ENCODE assay signal across 35 cellular contexts in the genomic region with DNA sequence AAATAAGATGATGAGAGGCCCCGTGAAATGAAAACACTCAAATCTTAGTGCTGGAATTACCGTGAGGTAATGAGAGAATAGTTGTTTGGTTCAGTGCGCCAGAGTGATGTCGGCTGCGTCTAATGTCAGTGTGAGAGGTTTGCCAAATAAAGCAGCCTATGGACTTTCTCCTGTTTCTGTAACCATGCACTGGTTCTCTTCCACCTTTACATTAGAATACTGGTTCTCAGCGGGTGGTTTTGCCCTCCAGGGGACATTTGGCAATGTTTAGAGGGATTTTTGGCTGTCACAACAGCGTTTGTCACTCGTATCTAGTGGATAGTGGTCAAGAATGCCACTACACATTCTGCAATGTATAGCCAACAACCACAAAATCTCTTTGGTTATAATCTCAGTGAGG. TPM values are rescaled to one million over a fixed set of nuclear protein-coding genes. Genes with fewer than 3 reads are reported as not detected.
"Had no signal": no experiment of that assay in that cellular context is flagged by ENCODE, and none has a peak within 500 bp of the region (broad histone marks: within the 10 kb centered on the region; RNA-seq: fewer than 3 reads in every experiment).

No MANE protein-coding gene starts in this region.

- H3K9me3 Mint-ChIP-seq: activated CD4-positive, alpha-beta memory T cell treated with anti-CD3 and anti-CD28 coated beads, Interleukin-2, amount 10 ng/mL, durations not matched to agents 7 days and 5 days; activated CD4-positive, alpha-beta T cell treated with anti-CD3 and anti-CD28 coated beads, Interleukin-2, amount 10 ng/mL, durations not matched to agents 7 days and 5 days; activated T-cell treated with anti-CD3 and anti-CD28 coated beads, Interleukin-2, amount 50 U/mL, for 24 hours; brain; T-helper 1 cell treated with Interleukin-12 subunit alpha and Interleukin-12 subunit beta and Interleukin-4 antibody, amounts not matched to agents 30 μg/mL and 1 μg/mL, for 36 hours had no signal

- ATAC-seq: activated naive CD4-positive, alpha-beta T cell treated with anti-CD3 and anti-CD28 coated beads, Interleukin-2, amount 50 U/mL, for 72 hours; activated T-cell treated with anti-CD3 and anti-CD28 coated beads, Interleukin-2, amount 50 U/mL, for 72 hours; gastroesophageal sphincter; heart right ventricle had no signal

- DNase-seq: activated CD4-positive, alpha-beta memory T cell treated with anti-CD3 and anti-CD28 coated beads, Interleukin-2, amount 10 ng/mL, durations not matched to agents 7 days and 5 days; activated CD4-positive, alpha-beta T cell treated with anti-CD3 and anti-CD28 coated beads for 1 hour; activated CD4-positive, alpha-beta T cell treated with anti-CD3 and anti-CD28 coated beads for 4 hours; activated CD4-positive, alpha-beta T cell treated with anti-CD3 and anti-CD28 coated beads, Interleukin-2, amount 10 ng/mL, durations not matched to agents 7 days and 5 days; activated CD4-positive, alpha-beta T cell treated with anti-CD3 and anti-CD28 coated beads, Interleukin-2, amount 50 U/mL, for 4 hours; activated CD8-positive, alpha-beta memory T cell treated with anti-CD3 and anti-CD28 coated beads, Interleukin-2, amount 50 U/mL, for 48 hours; activated gamma-delta T cell; activated naive CD4-positive, alpha-beta T cell; activated naive CD4-positive, alpha-beta T cell treated with anti-CD3 and anti-CD28 coated beads, Interleukin-2, amount 10 ng/mL, durations not matched to agents 7 days and 5 days; activated naive CD8-positive, alpha-beta T cell treated with anti-CD3 and anti-CD28 coated beads, Interleukin-2, amount 10 ng/mL, durations not matched to agents 7 days and 5 days; activated T-cell treated with anti-CD3 and anti-CD28 coated beads for 4 hours; activated T-cell treated with anti-CD3 and anti-CD28 coated beads, Interleukin-2, amount 50 U/mL, for 24 hours; activated T-cell treated with anti-CD3 and anti-CD28 coated beads, Interleukin-2, amount 50 U/mL, for 72 hours; central memory CD4-positive, alpha-beta T cell; cerebellar nuclear complex; colonic mucosa; effector CD8-positive, alpha-beta T cell; esophagus squamous epithelium; foreskin melanocyte; heart right ventricle; T1000 had no signal

- H3K4me3 Mint-ChIP-seq: activated CD4-positive, alpha-beta memory T cell treated with anti-CD3 and anti-CD28 coated beads, Interleukin-2, amount 10 ng/mL, durations not matched to agents 7 days and 5 days; activated CD4-positive, alpha-beta T cell treated with anti-CD3 and anti-CD28 coated beads, Interleukin-2, amount 10 ng/mL, durations not matched to agents 7 days and 5 days; activated naive CD4-positive, alpha-beta T cell treated with anti-CD3 and anti-CD28 coated beads, Interleukin-2, amount 10 ng/mL, durations not matched to agents 7 days and 5 days; activated naive CD8-positive, alpha-beta T cell treated with anti-CD3 and anti-CD28 coated beads, Interleukin-2, amount 10 ng/mL, durations not matched to agents 7 days and 5 days; activated T-cell treated with anti-CD3 and anti-CD28 coated beads, Interleukin-2, amount 50 U/mL, for 24 hours; activated T-cell treated with anti-CD3 and anti-CD28 coated beads, Interleukin-2, amount 50 U/mL, for 72 hours; brain; T-helper 1 cell treated with Interleukin-12 subunit alpha and Interleukin-12 subunit beta and Interleukin-4 antibody, amounts not matched to agents 30 μg/mL and 1 μg/mL, for 36 hours had no signal

- H3K27me3 Mint-ChIP-seq: activated CD4-positive, alpha-beta memory T cell treated with anti-CD3 and anti-CD28 coated beads, Interleukin-2, amount 10 ng/mL, durations not matched to agents 7 days and 5 days; activated CD4-positive, alpha-beta T cell treated with anti-CD3 and anti-CD28 coated beads, Interleukin-2, amount 10 ng/mL, durations not matched to agents 7 days and 5 days; activated naive CD4-positive, alpha-beta T cell treated with anti-CD3 and anti-CD28 coated beads, Interleukin-2, amount 10 ng/mL, durations not matched to agents 7 days and 5 days; activated naive CD8-positive, alpha-beta T cell treated with anti-CD3 and anti-CD28 coated beads, Interleukin-2, amount 10 ng/mL, durations not matched to agents 7 days and 5 days had no signal

- H3K36me3 Mint-ChIP-seq: activated naive CD4-positive, alpha-beta T cell treated with anti-CD3 and anti-CD28 coated beads, Interleukin-2, amount 10 ng/mL, durations not matched to agents 7 days and 5 days; activated naive CD4-positive, alpha-beta T cell treated with anti-CD3 and anti-CD28 coated beads, Interleukin-2, amount 50 U/mL, for 72 hours; activated naive CD8-positive, alpha-beta T cell treated with anti-CD3 and anti-CD28 coated beads, Interleukin-2, amount 10 ng/mL, durations not matched to agents 7 days and 5 days; brain had no signal

- H3K27ac Mint-ChIP-seq: activated CD4-positive, alpha-beta memory T cell treated with anti-CD3 and anti-CD28 coated beads, Interleukin-2, amount 10 ng/mL, durations not matched to agents 7 days and 5 days; activated CD4-positive, alpha-beta T cell treated with anti-CD3 and anti-CD28 coated beads, Interleukin-2, amount 10 ng/mL, durations not matched to agents 7 days and 5 days; activated naive CD4-positive, alpha-beta T cell treated with anti-CD3 and anti-CD28 coated beads, Interleukin-2, amount 10 ng/mL, durations not matched to agents 7 days and 5 days; activated naive CD4-positive, alpha-beta T cell treated with anti-CD3 and anti-CD28 coated beads, Interleukin-2, amount 50 U/mL, for 72 hours; activated naive CD8-positive, alpha-beta T cell treated with anti-CD3 and anti-CD28 coated beads, Interleukin-2, amount 10 ng/mL, durations not matched to agents 7 days and 5 days; activated T-cell treated with anti-CD3 and anti-CD28 coated beads, Interleukin-2, amount 50 U/mL, for 24 hours; activated T-cell treated with anti-CD3 and anti-CD28 coated beads, Interleukin-2, amount 50 U/mL, for 72 hours; brain; T-helper 1 cell treated with Interleukin-12 subunit alpha and Interleukin-12 subunit beta and Interleukin-4 antibody, amounts not matched to agents 30 μg/mL and 1 μg/mL, for 36 hours had no signal

- H3K4me1 Mint-ChIP-seq: activated CD4-positive, alpha-beta memory T cell treated with anti-CD3 and anti-CD28 coated beads, Interleukin-2, amount 10 ng/mL, durations not matched to agents 7 days and 5 days; activated CD4-positive, alpha-beta T cell treated with anti-CD3 and anti-CD28 coated beads, Interleukin-2, amount 10 ng/mL, durations not matched to agents 7 days and 5 days; activated naive CD4-positive, alpha-beta T cell treated with anti-CD3 and anti-CD28 coated beads, Interleukin-2, amount 10 ng/mL, durations not matched to agents 7 days and 5 days; activated naive CD8-positive, alpha-beta T cell treated with anti-CD3 and anti-CD28 coated beads, Interleukin-2, amount 10 ng/mL, durations not matched to agents 7 days and 5 days; brain had no signal

RNA-seq across cellular contexts. Expression of a gene that starts 1.1 kb away (rescaled TPM):
- total RNA-seq: activated CD4-positive, alpha-beta memory T cell treated with anti-CD3 and anti-CD28 coated beads, Interleukin-2, amount 10 ng/mL, durations not matched to agents 7 days and 5 days; activated CD4-positive, alpha-beta T cell treated with anti-CD3 and anti-CD28 coated beads, Interleukin-2, amount 10 ng/mL, durations not matched to agents 7 days and 5 days; activated naive CD4-positive, alpha-beta T cell treated with anti-CD3 and anti-CD28 coated beads, Interleukin-2, amount 50 U/mL, for 72 hours; activated naive CD8-positive, alpha-beta T cell treated with anti-CD3 and anti-CD28 coated beads, Interleukin-2, amount 10 ng/mL, durations not matched to agents 7 days and 5 days; activated T-cell treated with anti-CD3 and anti-CD28 coated beads, Interleukin-2, amount 50 U/mL, for 72 hours; ascending aorta; breast epithelium; cardiac muscle cell; colonic mucosa; dermis microvascular lymphatic vessel endothelial cell; endothelial cell of umbilical vein; esophagus squamous epithelium; fibroblast of lung; fibroblast of villous mesenchyme; gastroesophageal sphincter; glomerular endothelial cell; heart right ventricle; T-helper 2 cell treated with Interferon-gamma antibody and Interleukin-4, amounts not matched to agents 100 ng/mL and 5 ng/mL, for 36 hours had no signal
- polyA plus RNA-seq: cardiac muscle cell, endothelial cell of umbilical vein, esophagus, fibroblast of lung, heart right ventricle had no signal

RNA-seq across cellular contexts. Expression of a gene that starts 22.2 kb away (rescaled TPM):
- total RNA-seq: activated CD4-positive, alpha-beta memory T cell treated with anti-CD3 and anti-CD28 coated beads, Interleukin-2, amount 10 ng/mL, durations not matched to agents 7 days and 5 days; activated CD4-positive, alpha-beta T cell treated with anti-CD3 and anti-CD28 coated beads, Interleukin-2, amount 10 ng/mL, durations not matched to agents 7 days and 5 days; activated naive CD4-positive, alpha-beta T cell treated with anti-CD3 and anti-CD28 coated beads, Interleukin-2, amount 50 U/mL, for 72 hours; activated naive CD8-positive, alpha-beta T cell treated with anti-CD3 and anti-CD28 coated beads, Interleukin-2, amount 10 ng/mL, durations not matched to agents 7 days and 5 days; activated T-cell treated with anti-CD3 and anti-CD28 coated beads, Interleukin-2, amount 50 U/mL, for 72 hours; ascending aorta; breast epithelium; cardiac muscle cell; colonic mucosa; dermis microvascular lymphatic vessel endothelial cell; endothelial cell of umbilical vein; esophagus squamous epithelium; fibroblast of lung; fibroblast of villous mesenchyme; gastroesophageal sphincter; glomerular endothelial cell; heart right ventricle; T-helper 2 cell treated with Interferon-gamma antibody and Interleukin-4, amounts not matched to agents 100 ng/mL and 5 ng/mL, for 36 hours had no signal
- polyA plus RNA-seq: cardiac muscle cell, endothelial cell of umbilical vein, esophagus, fibroblast of lung, heart right ventricle had no signal

RNA-seq across cellular contexts. Expression of a gene that starts 38.4 kb away (rescaled TPM):
- total RNA-seq: activated CD4-positive, alpha-beta memory T cell treated with anti-CD3 and anti-CD28 coated beads, Interleukin-2, amount 10 ng/mL, durations not matched to agents 7 days and 5 days; activated CD4-positive, alpha-beta T cell treated with anti-CD3 and anti-CD28 coated beads, Interleukin-2, amount 10 ng/mL, durations not matched to agents 7 days and 5 days; activated naive CD4-positive, alpha-beta T cell treated with anti-CD3 and anti-CD28 coated beads, Interleukin-2, amount 50 U/mL, for 72 hours; activated naive CD8-positive, alpha-beta T cell treated with anti-CD3 and anti-CD28 coated beads, Interleukin-2, amount 10 ng/mL, durations not matched to agents 7 days and 5 days; activated T-cell treated with anti-CD3 and anti-CD28 coated beads, Interleukin-2, amount 50 U/mL, for 72 hours; ascending aorta; breast epithelium; cardiac muscle cell; colonic mucosa; dermis microvascular lymphatic vessel endothelial cell; endothelial cell of umbilical vein; esophagus squamous epithelium; fibroblast of lung; fibroblast of villous mesenchyme; gastroesophageal sphincter; glomerular endothelial cell; T-helper 2 cell treated with Interferon-gamma antibody and Interleukin-4, amounts not matched to agents 100 ng/mL and 5 ng/mL, for 36 hours had no signal
- polyA plus RNA-seq: cardiac muscle cell, endothelial cell of umbilical vein, esophagus, fibroblast of lung, heart right ventricle had no signal

RNA-seq across cellular contexts. Expression of a gene that starts 54.2 kb away (rescaled TPM):
- total RNA-seq: activated CD4-positive, alpha-beta memory T cell treated with anti-CD3 and anti-CD28 coated beads, Interleukin-2, amount 10 ng/mL, durations not matched to agents 7 days and 5 days; activated CD4-positive, alpha-beta T cell treated with anti-CD3 and anti-CD28 coated beads, Interleukin-2, amount 10 ng/mL, durations not matched to agents 7 days and 5 days; activated naive CD4-positive, alpha-beta T cell treated with anti-CD3 and anti-CD28 coated beads, Interleukin-2, amount 50 U/mL, for 72 hours; activated naive CD8-positive, alpha-beta T cell treated with anti-CD3 and anti-CD28 coated beads, Interleukin-2, amount 10 ng/mL, durations not matched to agents 7 days and 5 days; activated T-cell treated with anti-CD3 and anti-CD28 coated beads, Interleukin-2, amount 50 U/mL, for 72 hours; ascending aorta; breast epithelium; cardiac muscle cell; colonic mucosa; dermis microvascular lymphatic vessel endothelial cell; endothelial cell of umbilical vein; fibroblast of lung; fibroblast of villous mesenchyme; gastroesophageal sphincter; glomerular endothelial cell; heart right ventricle; T-helper 2 cell treated with Interferon-gamma antibody and Interleukin-4, amounts not matched to agents 100 ng/mL and 5 ng/mL, for 36 hours had no signal
- polyA plus RNA-seq: cardiac muscle cell, endothelial cell of umbilical vein, esophagus, fibroblast of lung, heart right ventricle had no signal
